ENCODE assay signal across 16 cellular contexts in the genomic region with DNA sequence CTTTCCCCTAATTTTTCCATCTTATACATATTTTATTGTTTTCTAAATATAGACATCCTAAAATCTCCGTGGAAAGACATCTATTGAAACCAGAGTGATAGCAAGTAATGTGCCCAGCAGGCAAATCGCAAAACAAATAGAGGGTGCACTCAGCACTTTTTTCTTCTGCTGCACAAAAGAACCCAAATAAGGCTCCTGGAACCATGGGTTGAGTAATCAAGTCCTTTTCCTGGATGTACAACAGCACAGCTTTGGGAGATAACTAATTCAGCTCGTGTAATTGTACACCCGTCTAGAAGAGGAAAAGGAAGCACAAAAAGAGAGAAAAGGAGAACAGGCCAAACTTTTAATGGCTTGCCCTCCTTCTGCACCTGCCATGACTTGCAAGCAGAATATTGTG.
A peak's percentile ranks its signal among the peaks of the same experiment; 100 is the strongest.
DNase-seq lines count a peak whose midpoint lies in the region; ATAC-seq, FAIRE-seq and TF ChIP-seq lines count a peak whose summit lies in the region.
"Had no signal": no experiment of that assay in that cellular context is flagged by ENCODE, and none has a peak within 500 bp of the region (broad histone marks: within the 10 kb centered on the region; RNA-seq: fewer than 3 reads in every experiment).

No MANE protein-coding gene starts in this region.

- ATAC-seq in gastrocnemius medialis = no peak
- ATAC-seq: foreskin keratinocyte; natural killer cell treated with Interleukin-12 subunit alpha and Interleukin-12 subunit beta and Interleukin-15 and Interleukin-18, amount 100 ng/mL, for 72 hours; psoas muscle had no signal

- H3K4me1 ChIP-seq in mesenchymal stem cell (ENCODE audit: control insufficient read depth, insufficient read depth, low read depth, low read length) (no peaks in the 10 kb centered on the region), gastrocnemius medialis (no peaks in the 10 kb centered on the region)
- H3K4me1 ChIP-seq: psoas muscle, tibial nerve had no signal

- H3K4ac ChIP-seq in mesenchymal stem cell (ENCODE audit: low read depth in 1 of 2, low read length in 2 of 2) = no peak overlapping the region

- H2AK5ac ChIP-seq in mesenchymal stem cell (ENCODE audit: low read length, severe bottlenecking) = no peak overlapping the region

- no peak overlapping the region for H3K14ac ChIP-seq in mesenchymal stem cell (ENCODE audit: low read length in 2 of 2)

- H3K27me3 Mint-ChIP-seq in brain = no peaks in the 10 kb centered on the region

- TF ChIP-seq CTCF in brain (conservative IDR thresholded peaks at IDR 0.05) = no peak
- no peak for TF ChIP-seq CTCF in gastrocnemius medialis (IDR thresholded peaks at IDR 0.05 in 4 of 5, conservative IDR thresholded peaks at IDR 0.05 in 1 of 5)

- no peak overlapping the region for H3K4me3 ChIP-seq in mesenchymal stem cell (ENCODE audit: insufficient read depth in 1 of 2, low read depth in 1 of 2, low read length in 2 of 2)
- H3K4me3 ChIP-seq in gastrocnemius medialis = no peak overlapping the region
- H3K4me3 ChIP-seq: BLaER1 treated with 17β-estradiol and CSF1 and Interleukin-3, amounts not matched to agents 10 nM and 100 nM; PC-9; psoas muscle; tibial nerve had no signal

- no peak for TF ChIP-seq POLR2A in gastrocnemius medialis (IDR thresholded peaks at IDR 0.05)

- no peak overlapping the region for H2BK120ac ChIP-seq in mesenchymal stem cell (ENCODE audit: low read depth, low read length)

- peak; percentile 4 for DNase-seq in DMS 273 treated with DMSO at 0.1 percent for 48 hours (lab: John Stamatoyannopoulos, UW)
- peak; percentile 46 for DNase-seq in KBM-7
- DNase-seq in mesenchymal stem cell = peak; percentile 2
- DNase-seq in RCC 7860 (ENCODE audit: low spot score) = no peak
- DNase-seq in amniotic stem cell (lab: John Stamatoyannopoulos, UW) = no peak
- DNase-seq in gastrocnemius medialis = no peak
- DNase-seq: activated naive CD4-positive, alpha-beta T cell treated with anti-CD3 and anti-CD28 coated beads, Interleukin-2, amount 10 ng/mL, durations not matched to agents 7 days and 5 days; NCI-H1092 treated with DMSO at 0.1 percent for 48 hours; PC-9; psoas muscle; stimulated activated naive CD4-positive, alpha-beta T cell had no signal

- no peak overlapping the region for H3K23ac ChIP-seq in mesenchymal stem cell (ENCODE audit: low read length in 2 of 2)

- no peak overlapping the region for H2BK5ac ChIP-seq in mesenchymal stem cell (ENCODE audit: low read depth, low read length, poor library complexity, severe bottlenecking)

- FAIRE-seq in RCC 7860 (lab: Jason Lieb, UNC) = no peak

- H3K27me3 ChIP-seq in mesenchymal stem cell (ENCODE audit: control insufficient read depth in 1 of 2, insufficient read depth in 1 of 2, low read length in 2 of 2) (no peaks in the 10 kb centered on the region), gastrocnemius medialis (no peaks in the 10 kb centered on the region)
- H3K27me3 ChIP-seq: BLaER1 treated with 17β-estradiol and CSF1 and Interleukin-3, amounts not matched to agents 10 nM and 100 nM; foreskin keratinocyte; tibial nerve had no signal

- H3K27ac ChIP-seq in mesenchymal stem cell (ENCODE audit: low read length, poor library complexity, severe bottlenecking) = no peak overlapping the region
- H3K27ac ChIP-seq in gastrocnemius medialis = no peak overlapping the region
- H3K27ac ChIP-seq: BLaER1 treated with 17β-estradiol and CSF1 and Interleukin-3, amounts not matched to agents 10 nM and 100 nM; foreskin keratinocyte; PC-9; psoas muscle; tibial nerve had no signal

- H3K9me3 ChIP-seq in mesenchymal stem cell (ENCODE audit: control insufficient read depth, low read length) (no peaks in the 10 kb centered on the region), gastrocnemius medialis (no peaks in the 10 kb centered on the region)
- H3K9me3 ChIP-seq: BLaER1 treated with 17β-estradiol and CSF1 and Interleukin-3, amounts not matched to agents 10 nM and 100 nM; psoas muscle; tibial nerve had no signal

- H3K18ac ChIP-seq in mesenchymal stem cell (ENCODE audit: low read depth in 1 of 2, low read length in 2 of 2) = no peak overlapping the region

- no peak overlapping the region for H2BK12ac ChIP-seq in mesenchymal stem cell (ENCODE audit: low read length in 2 of 2)

- H3K4me2 ChIP-seq in mesenchymal stem cell (ENCODE audit: low read length, poor library complexity, severe bottlenecking) = no peak overlapping the region
- H3K4me2 ChIP-seq: PC-9 had no signal

- in situ Hi-C loops in KBM-7 (cut with MboI; ENCODE audit: low pct_unique_long_range_greater_than_20kb, low sequenced_read_pairs) = no loop called here
- in situ Hi-C loops in gastrocnemius medialis (cut with MboI; ENCODE audit: low sequenced_read_pairs in 4 of 4) = no loop called here

- peaks cover 34% of the 10 kb centered on the region for H3K4me1 Mint-ChIP-seq in brain
- H3K4me1 Mint-ChIP-seq: activated naive CD4-positive, alpha-beta T cell treated with anti-CD3 and anti-CD28 coated beads, Interleukin-2, amount 10 ng/mL, durations not matched to agents 7 days and 5 days had no signal

- H3K36me3 ChIP-seq in mesenchymal stem cell (ENCODE audit: control insufficient read depth in 1 of 2, insufficient read depth in 2 of 2, low read depth in 1 of 2, low read length in 2 of 2) (no peaks in the 10 kb centered on the region), gastrocnemius medialis (no peaks in the 10 kb centered on the region)
- H3K36me3 ChIP-seq: BLaER1 treated with 17β-estradiol and CSF1 and Interleukin-3, amounts not matched to agents 10 nM and 100 nM; tibial nerve had no signal

- peak overlapping the region in 4 of 5 experiments; percentile 0 to 88 (median 81) for H3K27ac Mint-ChIP-seq in brain
- H3K27ac Mint-ChIP-seq: activated naive CD4-positive, alpha-beta T cell treated with anti-CD3 and anti-CD28 coated beads, Interleukin-2, amount 10 ng/mL, durations not matched to agents 7 days and 5 days; natural killer cell treated with Interleukin-12 subunit alpha and Interleukin-12 subunit beta and Interleukin-15 and Interleukin-18, amount 100 ng/mL, for 72 hours had no signal

- H2AFZ ChIP-seq in mesenchymal stem cell (ENCODE audit: low read depth, low read length) = no peak overlapping the region
- H2AFZ ChIP-seq: PC-9 had no signal

- 73% methylated on average over 4 of the region's 4 CpGs for WGBS in mesenchymal stem cell

- no peaks in the 10 kb centered on the region for H3K9me3 Mint-ChIP-seq in brain
- H3K9me3 Mint-ChIP-seq: activated naive CD4-positive, alpha-beta T cell treated with anti-CD3 and anti-CD28 coated beads, Interleukin-2, amount 10 ng/mL, durations not matched to agents 7 days and 5 days; natural killer cell treated with Interleukin-12 subunit alpha and Interleukin-12 subunit beta and Interleukin-15 and Interleukin-18, amount 100 ng/mL, for 72 hours had no signal

- peak overlapping the region in 1 of 5 experiments; percentile 8 for H3K4me3 Mint-ChIP-seq in brain
- H3K4me3 Mint-ChIP-seq: activated naive CD4-positive, alpha-beta T cell treated with anti-CD3 and anti-CD28 coated beads, Interleukin-2, amount 10 ng/mL, durations not matched to agents 7 days and 5 days; natural killer cell treated with Interleukin-12 subunit alpha and Interleukin-12 subunit beta and Interleukin-15 and Interleukin-18, amount 100 ng/mL, for 72 hours had no signal

- no peak overlapping the region for H2BK15ac ChIP-seq in mesenchymal stem cell (ENCODE audit: low read depth, poor library complexity, severe bottlenecking)

- H3K79me1 ChIP-seq in mesenchymal stem cell (replicated peaks; ENCODE audit: low read length, poor library complexity, severe bottlenecking) = no peaks in the 10 kb centered on the region

- no peak overlapping the region for H4K91ac ChIP-seq in mesenchymal stem cell (ENCODE audit: low read length)

- no peak overlapping the region for H4K8ac ChIP-seq in mesenchymal stem cell (ENCODE audit: low read length)

- intact Hi-C loops in gastrocnemius medialis (cut with DNase I; ENCODE audit: low total_unique reads) = no loop called here

- H3K9ac ChIP-seq in mesenchymal stem cell (ENCODE audit: low read length) = no peak overlapping the region
- H3K9ac ChIP-seq: BLaER1 treated with 17β-estradiol and CSF1 and Interleukin-3, amounts not matched to agents 10 nM and 100 nM had no signal

- no peaks in the 10 kb centered on the region for H3K36me3 Mint-ChIP-seq in brain
- H3K36me3 Mint-ChIP-seq: activated naive CD4-positive, alpha-beta T cell treated with anti-CD3 and anti-CD28 coated beads, Interleukin-2, amount 10 ng/mL, durations not matched to agents 7 days and 5 days; natural killer cell treated with Interleukin-12 subunit alpha and Interleukin-12 subunit beta and Interleukin-15 and Interleukin-18, amount 100 ng/mL, for 72 hours had no signal

Comparison
In these comparisons a context has a peak if more than half of its experiments do, and no peak if none do; other contexts are left out.
1. DNase-seq: peak in DMS 273 treated with DMSO at 0.1 percent for 48 hours (single experiment), KBM-7 (single experiment) and mesenchymal stem cell (single experiment); none in RCC 7860 (single experiment), amniotic stem cell (single experiment) and gastrocnemius medialis (0 of 2).